1 cellular context compared by ENCODE assay signal in the genomic region with DNA sequence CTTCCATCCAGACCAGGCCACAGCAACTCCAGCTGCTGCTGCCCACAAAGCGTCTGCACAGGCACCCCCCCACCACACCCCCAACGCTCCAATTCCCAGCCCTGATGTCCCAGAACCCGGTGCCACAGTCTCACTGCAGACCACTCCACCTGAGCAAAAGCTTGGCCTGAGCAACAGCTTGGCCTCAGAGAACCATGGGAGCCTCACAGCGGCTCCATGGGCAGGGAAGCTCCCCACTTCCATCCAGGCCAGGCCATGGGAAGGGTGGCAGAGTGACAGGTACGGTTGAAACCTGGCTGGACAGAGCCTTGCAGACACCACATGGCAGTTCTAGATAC.
TF ChIP-seq lines count a peak whose summit lies in the region.

No MANE protein-coding gene starts in this region.

TF ChIP-seq in H1, 55 proteins besides CTCF, POLR2A, EP300 and RAD21:
- no peak for TF ChIP-seq BRCA1 (IDR thresholded peaks at IDR 0.05; ENCODE audit: low read depth, low read length)
- no peak for TF ChIP-seq CBX8 (IDR thresholded peaks at IDR 0.05; ENCODE audit: borderline replicate concordance, low read depth, low read length)
- no peak for TF ChIP-seq RXRA (IDR thresholded peaks at IDR 0.05; ENCODE audit: insufficient read depth, low read depth, low read length)
- TF ChIP-seq SUZ12 (IDR thresholded peaks at IDR 0.05; ENCODE audit: low read length), result no peak
- TF ChIP-seq, protein P1, sequence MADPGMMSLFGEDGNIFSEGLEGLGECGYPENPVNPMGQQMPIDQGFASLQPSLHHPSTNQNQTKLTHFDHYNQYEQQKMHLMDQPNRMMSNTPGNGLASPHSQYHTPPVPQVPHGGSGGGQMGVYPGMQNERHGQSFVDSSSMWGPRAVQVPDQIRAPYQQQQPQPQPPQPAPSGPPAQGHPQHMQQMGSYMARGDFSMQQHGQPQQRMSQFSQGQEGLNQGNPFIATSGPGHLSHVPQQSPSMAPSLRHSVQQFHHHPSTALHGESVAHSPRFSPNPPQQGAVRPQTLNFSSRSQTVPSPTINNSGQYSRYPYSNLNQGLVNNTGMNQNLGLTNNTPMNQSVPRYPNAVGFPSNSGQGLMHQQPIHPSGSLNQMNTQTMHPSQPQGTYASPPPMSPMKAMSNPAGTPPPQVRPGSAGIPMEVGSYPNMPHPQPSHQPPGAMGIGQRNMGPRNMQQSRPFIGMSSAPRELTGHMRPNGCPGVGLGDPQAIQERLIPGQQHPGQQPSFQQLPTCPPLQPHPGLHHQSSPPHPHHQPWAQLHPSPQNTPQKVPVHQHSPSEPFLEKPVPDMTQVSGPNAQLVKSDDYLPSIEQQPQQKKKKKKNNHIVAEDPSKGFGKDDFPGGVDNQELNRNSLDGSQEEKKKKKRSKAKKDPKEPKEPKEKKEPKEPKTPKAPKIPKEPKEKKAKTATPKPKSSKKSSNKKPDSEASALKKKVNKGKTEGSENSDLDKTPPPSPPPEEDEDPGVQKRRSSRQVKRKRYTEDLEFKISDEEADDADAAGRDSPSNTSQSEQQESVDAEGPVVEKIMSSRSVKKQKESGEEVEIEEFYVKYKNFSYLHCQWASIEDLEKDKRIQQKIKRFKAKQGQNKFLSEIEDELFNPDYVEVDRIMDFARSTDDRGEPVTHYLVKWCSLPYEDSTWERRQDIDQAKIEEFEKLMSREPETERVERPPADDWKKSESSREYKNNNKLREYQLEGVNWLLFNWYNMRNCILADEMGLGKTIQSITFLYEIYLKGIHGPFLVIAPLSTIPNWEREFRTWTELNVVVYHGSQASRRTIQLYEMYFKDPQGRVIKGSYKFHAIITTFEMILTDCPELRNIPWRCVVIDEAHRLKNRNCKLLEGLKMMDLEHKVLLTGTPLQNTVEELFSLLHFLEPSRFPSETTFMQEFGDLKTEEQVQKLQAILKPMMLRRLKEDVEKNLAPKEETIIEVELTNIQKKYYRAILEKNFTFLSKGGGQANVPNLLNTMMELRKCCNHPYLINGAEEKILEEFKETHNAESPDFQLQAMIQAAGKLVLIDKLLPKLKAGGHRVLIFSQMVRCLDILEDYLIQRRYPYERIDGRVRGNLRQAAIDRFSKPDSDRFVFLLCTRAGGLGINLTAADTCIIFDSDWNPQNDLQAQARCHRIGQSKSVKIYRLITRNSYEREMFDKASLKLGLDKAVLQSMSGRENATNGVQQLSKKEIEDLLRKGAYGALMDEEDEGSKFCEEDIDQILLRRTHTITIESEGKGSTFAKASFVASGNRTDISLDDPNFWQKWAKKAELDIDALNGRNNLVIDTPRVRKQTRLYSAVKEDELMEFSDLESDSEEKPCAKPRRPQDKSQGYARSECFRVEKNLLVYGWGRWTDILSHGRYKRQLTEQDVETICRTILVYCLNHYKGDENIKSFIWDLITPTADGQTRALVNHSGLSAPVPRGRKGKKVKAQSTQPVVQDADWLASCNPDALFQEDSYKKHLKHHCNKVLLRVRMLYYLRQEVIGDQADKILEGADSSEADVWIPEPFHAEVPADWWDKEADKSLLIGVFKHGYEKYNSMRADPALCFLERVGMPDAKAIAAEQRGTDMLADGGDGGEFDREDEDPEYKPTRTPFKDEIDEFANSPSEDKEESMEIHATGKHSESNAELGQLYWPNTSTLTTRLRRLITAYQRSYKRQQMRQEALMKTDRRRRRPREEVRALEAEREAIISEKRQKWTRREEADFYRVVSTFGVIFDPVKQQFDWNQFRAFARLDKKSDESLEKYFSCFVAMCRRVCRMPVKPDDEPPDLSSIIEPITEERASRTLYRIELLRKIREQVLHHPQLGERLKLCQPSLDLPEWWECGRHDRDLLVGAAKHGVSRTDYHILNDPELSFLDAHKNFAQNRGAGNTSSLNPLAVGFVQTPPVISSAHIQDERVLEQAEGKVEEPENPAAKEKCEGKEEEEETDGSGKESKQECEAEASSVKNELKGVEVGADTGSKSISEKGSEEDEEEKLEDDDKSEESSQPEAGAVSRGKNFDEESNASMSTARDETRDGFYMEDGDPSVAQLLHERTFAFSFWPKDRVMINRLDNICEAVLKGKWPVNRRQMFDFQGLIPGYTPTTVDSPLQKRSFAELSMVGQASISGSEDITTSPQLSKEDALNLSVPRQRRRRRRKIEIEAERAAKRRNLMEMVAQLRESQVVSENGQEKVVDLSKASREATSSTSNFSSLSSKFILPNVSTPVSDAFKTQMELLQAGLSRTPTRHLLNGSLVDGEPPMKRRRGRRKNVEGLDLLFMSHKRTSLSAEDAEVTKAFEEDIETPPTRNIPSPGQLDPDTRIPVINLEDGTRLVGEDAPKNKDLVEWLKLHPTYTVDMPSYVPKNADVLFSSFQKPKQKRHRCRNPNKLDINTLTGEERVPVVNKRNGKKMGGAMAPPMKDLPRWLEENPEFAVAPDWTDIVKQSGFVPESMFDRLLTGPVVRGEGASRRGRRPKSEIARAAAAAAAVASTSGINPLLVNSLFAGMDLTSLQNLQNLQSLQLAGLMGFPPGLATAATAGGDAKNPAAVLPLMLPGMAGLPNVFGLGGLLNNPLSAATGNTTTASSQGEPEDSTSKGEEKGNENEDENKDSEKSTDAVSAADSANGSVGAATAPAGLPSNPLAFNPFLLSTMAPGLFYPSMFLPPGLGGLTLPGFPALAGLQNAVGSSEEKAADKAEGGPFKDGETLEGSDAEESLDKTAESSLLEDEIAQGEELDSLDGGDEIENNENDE (IDR thresholded peaks at IDR 0.05; ENCODE audit: insufficient replicate concordance, low read length), result no peak
- TF ChIP-seq, protein P2, sequence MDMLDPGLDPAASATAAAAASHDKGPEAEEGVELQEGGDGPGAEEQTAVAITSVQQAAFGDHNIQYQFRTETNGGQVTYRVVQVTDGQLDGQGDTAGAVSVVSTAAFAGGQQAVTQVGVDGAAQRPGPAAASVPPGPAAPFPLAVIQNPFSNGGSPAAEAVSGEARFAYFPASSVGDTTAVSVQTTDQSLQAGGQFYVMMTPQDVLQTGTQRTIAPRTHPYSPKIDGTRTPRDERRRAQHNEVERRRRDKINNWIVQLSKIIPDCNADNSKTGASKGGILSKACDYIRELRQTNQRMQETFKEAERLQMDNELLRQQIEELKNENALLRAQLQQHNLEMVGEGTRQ (IDR thresholded peaks at IDR 0.05; ENCODE audit: low read length), result no peak
- TF ChIP-seq SAP30 (IDR thresholded peaks at IDR 0.05; ENCODE audit: insufficient read depth, insufficient replicate concordance, low read length), result no peak
- no peak for TF ChIP-seq RNF2 (IDR thresholded peaks at IDR 0.05; ENCODE audit: borderline replicate concordance, low read depth, low read length, missing control alignments, poor library complexity, severe bottlenecking)
- no peak for TF ChIP-seq POLR2AphosphoS5 (IDR thresholded peaks at IDR 0.05; ENCODE audit: low read depth, low read length)
- no peak for TF ChIP-seq CEBPB (IDR thresholded peaks at IDR 0.05; ENCODE audit: low read depth, low read length)
- no peak for TF ChIP-seq TAF7 (optimal IDR thresholded peaks at IDR 0.05; ENCODE audit: borderline replicate concordance, low read depth, low read length)
- no peak for TF ChIP-seq TCF12 (IDR thresholded peaks at IDR 0.05; ENCODE audit: low read depth, low read length)
- no peak for TF ChIP-seq SRF (IDR thresholded peaks at IDR 0.05; ENCODE audit: low read depth, low read length)
- TF ChIP-seq, protein P3, sequence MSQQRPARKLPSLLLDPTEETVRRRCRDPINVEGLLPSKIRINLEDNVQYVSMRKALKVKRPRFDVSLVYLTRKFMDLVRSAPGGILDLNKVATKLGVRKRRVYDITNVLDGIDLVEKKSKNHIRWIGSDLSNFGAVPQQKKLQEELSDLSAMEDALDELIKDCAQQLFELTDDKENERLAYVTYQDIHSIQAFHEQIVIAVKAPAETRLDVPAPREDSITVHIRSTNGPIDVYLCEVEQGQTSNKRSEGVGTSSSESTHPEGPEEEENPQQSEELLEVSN (IDR thresholded peaks at IDR 0.05), result no peak
- TF ChIP-seq ZNF274 (IDR thresholded peaks at IDR 0.05; ENCODE audit: borderline replicate concordance, extremely low read depth, low read length), result no peak
TF ChIP-seq in H1: peak in this region for 0.
